ENCODE assay signal across 11 cellular contexts in genomic region chr14:100568164-100568997, GRCh38. TPM values are rescaled to one million over a fixed set of nuclear protein-coding genes. Genes with fewer than 3 reads are reported as not detected.
DNase-seq lines count a peak whose midpoint lies in the region; ATAC-seq, FAIRE-seq and TF ChIP-seq lines count a peak whose summit lies in the region.
"Had no signal": no experiment of that assay in that cellular context is flagged by ENCODE, and none has a peak within 500 bp of the region (broad histone marks: within the 10 kb centered on the region; RNA-seq: fewer than 3 reads in every experiment).

No MANE protein-coding gene starts in this region.

- H3K27ac ChIP-seq in RWPE2 (ENCODE audit: poor library complexity, severe bottlenecking) (peak overlapping the region; percentile 23), rectal smooth muscle tissue (ENCODE audit: low read depth, low read length) (no peak overlapping the region)
- H3K27ac ChIP-seq: HL-60 had no signal

- peaks cover 0 to 8% (median 4%) of the 10 kb centered on the region in 7 donors for H3K9me3 Mint-ChIP-seq in CD14-positive monocyte

- no peak for FAIRE-seq in frontal cortex (lab: Jason Lieb, UNC)
- FAIRE-seq: G401.6 had no signal

- no peaks in the 10 kb centered on the region for H3K9me3 ChIP-seq in RWPE2 (ENCODE audit: severe bottlenecking)

- DNase-seq in CD14-positive monocyte (ENCODE audit: low spot score) (no peak), RWPE2 (ENCODE audit: low spot score) (no peak), frontal cortex (ENCODE audit: low spot score in 2 of 2) (peak; percentile 63 to 69), NCI-H345 (lab: John Stamatoyannopoulos, UW) (no peak)
- DNase-seq: NCI-H524 had no signal

- TF ChIP-seq CTCF in CD14-positive monocyte (IDR thresholded peaks at IDR 0.05) = no peak
- TF ChIP-seq CTCF in RWPE2 (IDR thresholded peaks at IDR 0.05; ENCODE audit: poor library complexity, severe bottlenecking) = no peak

- H3K4me1 Mint-ChIP-seq in CD14-positive monocyte = peaks cover 16% of the 10 kb centered on the region

- ATAC-seq in RWPE2 (ENCODE audit: low read depth) = 0 out of 3 replicates have a peak, but pooled peaks have one; percentile 1
- no peak for ATAC-seq in GM18861 (IDR thresholded peaks at IDR 0.05; ENCODE audit: unreplicated experiment)
- no peak for ATAC-seq in HG02763 (IDR thresholded peaks at IDR 0.05; ENCODE audit: unreplicated experiment)
- no peak for ATAC-seq in GM21423 (IDR thresholded peaks at IDR 0.05; ENCODE audit: unreplicated experiment)

- H3K4me3 ChIP-seq in RWPE2 (ENCODE audit: severe bottlenecking) = peak overlapping the region; percentile 57
- H3K4me3 ChIP-seq in rectal smooth muscle tissue (ENCODE audit: low read length) = peak overlapping the region; percentile 32

- H3K4me3 Mint-ChIP-seq in CD14-positive monocyte = peak overlapping the region; percentile 51 to 65

- H3K27ac Mint-ChIP-seq in CD14-positive monocyte = no peak overlapping the region

- H3K36me3 ChIP-seq in RWPE2 (ENCODE audit: low read depth) (no peaks in the 10 kb centered on the region), rectal smooth muscle tissue (ENCODE audit: control insufficient read depth, insufficient read depth, low read length) (no peaks in the 10 kb centered on the region)

- H3K27me3 ChIP-seq in RWPE2 (ENCODE audit: insufficient read depth, poor library complexity, severe bottlenecking) (peaks cover 28% of the 10 kb centered on the region), rectal smooth muscle tissue (ENCODE audit: control insufficient read depth, insufficient read depth, low read length) (peaks cover 18% of the 10 kb centered on the region)

- intact Hi-C loops in CD14-positive monocyte (cut with micrococcal nuclease) = no loop called here

- peaks cover 56 to 87% (median 72%) of the 10 kb centered on the region in 3 donors for H3K27me3 Mint-ChIP-seq in CD14-positive monocyte (ENCODE audit: low read depth in 3 of 3)

- H3K36me3 Mint-ChIP-seq in CD14-positive monocyte = peaks cover 0 to 2% of the 10 kb centered on the region in 2 donors

- H3K4me1 ChIP-seq in RWPE2 (ENCODE audit: insufficient read depth, poor library complexity, severe bottlenecking) = no peaks in the 10 kb centered on the region
- no peaks in the 10 kb centered on the region for H3K4me1 ChIP-seq in rectal smooth muscle tissue (ENCODE audit: control insufficient read depth, insufficient read depth, low read length)

- no peak overlapping the region for H3K9ac ChIP-seq in rectal smooth muscle tissue (ENCODE audit: low read length)

RNA-seq across cellular contexts. Expression of gene BEGAIN, which starts 18.8 kb away (rescaled TPM):
- polyA plus RNA-seq in CD14-positive monocyte = under 1 TPM in 1 of 2 donors, not detected in 1; 0.25 TPM
- 8.6 TPM for total RNA-seq in frontal cortex

Comparison
In these comparisons a context has a peak if more than half of its experiments do, and no peak if none do; other contexts are left out.
1. DNase-seq: peak in frontal cortex (2 of 2); none in CD14-positive monocyte (single experiment), RWPE2 (single experiment) and NCI-H345 (single experiment).